Comparison of ENCODE assay signal across 8 cellular contexts in the genomic region with DNA sequence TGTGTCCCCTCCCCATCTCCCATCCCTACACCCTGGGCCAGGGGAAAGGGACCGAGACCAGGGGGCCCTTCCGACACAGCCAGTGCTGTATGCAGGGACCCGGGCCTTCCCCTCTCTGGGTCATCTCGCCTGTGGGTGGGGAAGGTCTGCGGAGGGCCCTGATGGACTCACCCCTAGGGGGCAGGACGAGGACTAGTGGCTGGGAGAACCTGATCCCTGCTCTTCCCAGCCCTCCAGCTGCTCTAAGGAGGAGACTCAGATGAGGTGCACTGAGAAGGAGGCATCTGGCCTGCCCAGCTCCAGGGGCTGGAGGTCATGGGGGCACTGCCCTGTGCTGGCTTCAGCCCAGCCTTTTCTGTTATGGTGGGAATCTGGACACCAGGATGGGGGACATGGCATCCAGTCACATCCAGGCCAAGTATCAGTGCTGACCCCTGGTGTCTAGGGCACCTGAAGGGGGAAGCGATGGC. TPM values are rescaled to one million over a fixed set of nuclear protein-coding genes. Genes with fewer than 3 reads are reported as not detected.
DNase-seq lines count a peak whose midpoint lies in the region; ATAC-seq and TF ChIP-seq lines count a peak whose summit lies in the region.

No MANE protein-coding gene starts in this region.

- peak overlapping the region; percentile 77 for H3K4me3 ChIP-seq in retinal pigment epithelial cell (ENCODE audit: low read length)

- ATAC-seq in left cardiac atrium (peak; percentile 48 to 62), HG03354 (IDR thresholded peaks at IDR 0.05; ENCODE audit: poor library complexity, severe bottlenecking, unreplicated experiment) (no peak), HG03565 (IDR thresholded peaks at IDR 0.05; ENCODE audit: unreplicated experiment) (no peak), HG02759 (IDR thresholded peaks at IDR 0.05; ENCODE audit: unreplicated experiment) (no peak)

- intact Hi-C loops in left cardiac atrium (cut with DNase I), result loop anchor here in 1 of 2 donors (5.0 kb wide), 2 partner anchors 60 to 75 kb away; no protein-coding TSS in a partner anchor

- TF ChIP-seq CTCF in GM10266 (IDR thresholded peaks at IDR 0.05; ENCODE audit: control insufficient read depth, insufficient read depth, low read depth, missing control alignments) (peak; percentile 40), retinal pigment epithelial cell (conservative IDR thresholded peaks at IDR 0.05; ENCODE audit: low read depth, low read length) (peak; percentile 73)

- DNase-seq in GM10266 (ENCODE audit: extremely low spot score) (peak; percentile 54), SK-N-DZ (ENCODE audit: low spot score) (peak; percentile 80), left cardiac atrium (peak; percentile 63), retinal pigment epithelial cell (ENCODE audit: low read depth) (no peak), NCI-H2227 (lab: John Stamatoyannopoulos, UW; ENCODE audit: unreplicated experiment) (no peak)

RNA-seq across cellular contexts. Expression of a gene that starts 0.7 kb away (rescaled TPM):
- polyA plus RNA-seq in SK-N-DZ (2014; cell fraction: cytosol; rRNA removed), result not detected in 2 replicates
- not detected in 2 replicates for polyA plus RNA-seq in SK-N-DZ (2014; cell fraction: nucleus; rRNA removed)
- total RNA-seq in left cardiac atrium, result 1,000 to 10,000 TPM; 1,946 to 2,055 TPM

RNA-seq across cellular contexts. Expression of a gene that starts 31.3 kb away (rescaled TPM):
- polyA plus RNA-seq in SK-N-DZ (2014; cell fraction: cytosol; rRNA removed), result 45.7 and 49.8 TPM in 2 replicates
- 22.3 and 29.7 TPM in 2 replicates for polyA plus RNA-seq in SK-N-DZ (2014; cell fraction: nucleus; rRNA removed)
- total RNA-seq in left cardiac atrium, result 1 to 10 TPM; 6.4 to 8.8 TPM

Comparison
In these comparisons a context has a peak if more than half of its experiments do, and no peak if none do; other contexts are left out.
1. DNase-seq: peak in GM10266 (single experiment), SK-N-DZ (single experiment) and left cardiac atrium (single experiment); none in retinal pigment epithelial cell (single experiment) and NCI-H2227 (single experiment).
2. ATAC-seq: peak in left cardiac atrium (2 of 2); none in HG03354 (single experiment), HG03565 (single experiment) and HG02759 (single experiment).